In the genomic region with DNA sequence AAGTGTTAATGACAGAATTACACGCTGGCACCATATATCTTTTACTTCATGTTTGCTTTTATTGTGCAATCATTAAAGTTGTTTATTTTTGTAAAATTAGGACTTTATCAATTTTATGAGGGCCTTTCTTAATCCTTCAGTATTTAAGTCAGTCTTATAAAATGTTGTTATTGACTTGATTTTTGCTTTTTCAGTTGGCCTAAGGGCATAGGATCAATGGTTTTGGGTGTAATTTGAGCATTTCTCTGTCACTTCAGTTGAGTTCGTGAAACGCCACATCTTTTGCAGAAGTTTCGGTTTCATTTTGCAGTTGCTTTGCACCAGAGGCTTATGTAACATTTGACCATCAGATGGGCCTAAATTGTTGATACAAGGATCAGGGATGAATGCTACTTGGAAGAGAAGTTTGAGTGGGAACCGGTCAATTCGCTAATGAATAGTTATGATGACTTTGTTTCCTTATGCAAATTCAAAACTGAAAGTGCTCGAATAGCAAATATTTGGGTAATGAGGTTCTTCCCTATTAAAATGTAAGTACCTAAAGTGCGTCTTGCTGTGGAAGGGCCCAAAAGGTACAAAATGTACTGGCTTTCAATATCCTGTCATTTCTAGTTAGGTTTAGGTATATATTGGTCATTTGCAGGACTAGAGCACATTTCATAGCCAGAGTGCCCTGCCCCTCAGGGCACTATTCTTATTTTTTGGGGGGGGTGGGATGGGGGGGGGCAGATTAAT, we compare ENCODE assay signal across 8 cellular contexts.
A peak's percentile ranks its signal among the peaks of the same experiment; 100 is the strongest.
DNase-seq lines count a peak whose midpoint lies in the region; ATAC-seq lines count a peak whose summit lies in the region.

No MANE protein-coding gene starts in this region.

- DNase-seq in SKM-1 treated with dmso at 0.1 percent for 144 hours (lab: John Stamatoyannopoulos, UW; ENCODE audit: unreplicated experiment) (peak; percentile 23), SKM-1 (lab: John Stamatoyannopoulos, UW; ENCODE audit: unreplicated experiment) (no peak), adipocyte (ENCODE audit: low read depth) (no peak), GM19240 (ENCODE audit: insufficient read length, low spot score) (no peak), middle frontal gyrus (ENCODE audit: extremely low spot score, low spot score) (no peak), kidney glomerular epithelial cell (lab: John Stamatoyannopoulos, UW) (no peak)

- peaks cover 52% of the 10 kb centered on the region for H3K4me1 ChIP-seq in adipocyte (ENCODE audit: control insufficient read depth, insufficient read depth, low read length)
- H3K4me1 ChIP-seq in rectal smooth muscle tissue (ENCODE audit: control insufficient read depth, insufficient read depth, low read length) = peaks cover 4% of the 10 kb centered on the region

- H3K4me3 ChIP-seq in adipocyte (ENCODE audit: low read length) (peak overlapping the region; percentile 71), rectal smooth muscle tissue (ENCODE audit: low read length) (peak overlapping the region; percentile 38)

- H3K27me3 ChIP-seq in adipocyte (replicated peaks; ENCODE audit: control insufficient read depth, insufficient read depth, low read length) (no peaks in the 10 kb centered on the region), rectal smooth muscle tissue (ENCODE audit: control insufficient read depth, insufficient read depth, low read length) (no peaks in the 10 kb centered on the region)

- H3K27ac ChIP-seq in rectal smooth muscle tissue (ENCODE audit: low read depth, low read length) = no peak overlapping the region

- peak; percentile 56 for ATAC-seq in HG03469 (IDR thresholded peaks at IDR 0.05; ENCODE audit: unreplicated experiment)

- H3K9me3 ChIP-seq in adipocyte (ENCODE audit: control insufficient read depth, low read length) = no peaks in the 10 kb centered on the region

- H3K9ac ChIP-seq in adipocyte (ENCODE audit: low read length) (peak overlapping the region; percentile 80), rectal smooth muscle tissue (ENCODE audit: low read length) (no peak overlapping the region)

- H3K36me3 ChIP-seq in adipocyte (ENCODE audit: control insufficient read depth, insufficient read depth, low read length, severe bottlenecking) (no peaks in the 10 kb centered on the region), rectal smooth muscle tissue (ENCODE audit: control insufficient read depth, insufficient read depth, low read length) (no peaks in the 10 kb centered on the region)
